In the genomic region with DNA sequence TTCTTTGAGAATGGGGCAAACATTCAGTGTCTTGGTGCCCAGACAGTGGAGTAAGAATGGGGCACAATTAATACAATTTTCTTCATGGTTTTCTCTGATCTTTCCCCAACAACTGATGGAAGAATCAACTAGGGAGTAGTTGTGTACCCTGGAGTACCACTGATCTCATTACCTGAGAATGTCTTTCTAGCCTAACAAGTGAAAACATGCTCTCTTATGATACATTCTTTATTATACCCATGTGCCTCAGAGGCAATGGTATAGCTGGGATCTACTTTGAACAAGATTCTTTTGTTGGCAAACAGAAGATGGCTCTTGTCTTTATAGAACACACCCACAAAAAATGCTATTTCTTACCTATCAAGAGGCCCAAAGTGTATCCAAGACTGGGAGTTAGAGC, we compare ENCODE assay signal across 28 cellular contexts.
"Had no signal": no experiment of that assay in that cellular context is flagged by ENCODE, and none has a peak within 500 bp of the region (broad histone marks: within the 10 kb centered on the region; RNA-seq: fewer than 3 reads in every experiment).

No MANE protein-coding gene starts in this region.

- H3K27ac Mint-ChIP-seq: activated CD4-positive, alpha-beta memory T cell treated with anti-CD3 and anti-CD28 coated beads for 36 hours; activated CD4-positive, alpha-beta T cell treated with anti-CD3 and anti-CD28 coated beads for 36 hours; activated CD4-positive, alpha-beta T cell treated with anti-CD3 and anti-CD28 coated beads, Interleukin-2, amount 10 ng/mL, durations not matched to agents 24 days and 14 days; activated CD8-positive, alpha-beta memory T cell treated with anti-CD3 and anti-CD28 coated beads, Interleukin-2, amount 10 ng/mL, durations not matched to agents 7 days and 5 days; activated CD8-positive, alpha-beta T cell treated with anti-CD3 and anti-CD28 coated beads, Interleukin-2, amount 10 ng/mL, durations not matched to agents 7 days and 5 days; activated naive CD4-positive, alpha-beta T cell treated with anti-CD3 and anti-CD28 coated beads for 36 hours; activated naive CD4-positive, alpha-beta T cell treated with anti-CD3 and anti-CD28 coated beads, Interleukin-2, amount 50 U/mL, for 24 hours; activated naive CD8-positive, alpha-beta T cell treated with anti-CD3 and anti-CD28 coated beads for 36 hours; activated T-helper 1 cell treated with anti-CD3 and anti-CD28 coated beads, Interleukin-12 subunit alpha, Interleukin-12 subunit beta, Interleukin-2, Interleukin-4 antibody, amounts not matched to agents 30 ng/mL and 10 ng/mL and 1 ng/mL, durations not matched to agents 14 hours and 24 hours and 36 hours; activated T-helper 2 cell treated with anti-CD3 and anti-CD28 coated beads, Interferon-gamma antibody, Interleukin-2, Interleukin-4, amounts not matched to agents 10 μg/mL and 5 μg/mL and 100 μg/mL, durations not matched to agents 14 hours and 24 hours and 36 hours; brain; effector memory CD8-positive, alpha-beta T cell had no signal

- ATAC-seq: activated CD4-positive, alpha-beta T cell treated with anti-CD3 and anti-CD28 coated beads for 36 hours; activated CD8-positive, alpha-beta memory T cell treated with anti-CD3 and anti-CD28 coated beads, Interleukin-2, amount 10 ng/mL, durations not matched to agents 7 days and 5 days; activated CD8-positive, alpha-beta T cell treated with anti-CD3 and anti-CD28 coated beads, Interleukin-2, amount 10 ng/mL, durations not matched to agents 7 days and 5 days; effector memory CD8-positive, alpha-beta T cell; gastroesophageal sphincter; heart right ventricle had no signal

- H3K9me3 Mint-ChIP-seq: activated CD4-positive, alpha-beta memory T cell treated with anti-CD3 and anti-CD28 coated beads for 36 hours; activated naive CD4-positive, alpha-beta T cell treated with anti-CD3 and anti-CD28 coated beads for 36 hours; activated naive CD4-positive, alpha-beta T cell treated with anti-CD3 and anti-CD28 coated beads, Interleukin-2, amount 50 U/mL, for 24 hours; activated T-helper 2 cell treated with anti-CD3 and anti-CD28 coated beads, Interferon-gamma antibody, Interleukin-2, Interleukin-4, amounts not matched to agents 10 μg/mL and 5 μg/mL and 100 μg/mL, durations not matched to agents 14 hours and 24 hours and 36 hours; brain; effector memory CD8-positive, alpha-beta T cell had no signal

- H3K27me3 ChIP-seq: ascending aorta, esophagus muscularis mucosa, gastroesophageal sphincter, heart right ventricle had no signal

- H3K4me1 Mint-ChIP-seq: activated CD4-positive, alpha-beta T cell treated with anti-CD3 and anti-CD28 coated beads for 36 hours; activated CD4-positive, alpha-beta T cell treated with anti-CD3 and anti-CD28 coated beads, Interleukin-2, amount 10 ng/mL, durations not matched to agents 24 days and 14 days; activated CD8-positive, alpha-beta memory T cell treated with anti-CD3 and anti-CD28 coated beads, Interleukin-2, amount 10 ng/mL, durations not matched to agents 7 days and 5 days; activated naive CD4-positive, alpha-beta T cell treated with anti-CD3 and anti-CD28 coated beads, Interleukin-2, amount 50 U/mL, for 24 hours had no signal

- H3K4me3 ChIP-seq: ascending aorta, esophagus muscularis mucosa, gastroesophageal sphincter, heart right ventricle had no signal

- H3K4me1 ChIP-seq: ascending aorta, esophagus muscularis mucosa, gastroesophageal sphincter, heart right ventricle had no signal

- DNase-seq: activated CD4-positive, alpha-beta memory T cell treated with anti-CD3 and anti-CD28 coated beads for 36 hours; activated CD4-positive, alpha-beta T cell treated with anti-CD3 and anti-CD28 coated beads for 36 hours; activated CD4-positive, alpha-beta T cell treated with anti-CD3 and anti-CD28 coated beads, Interleukin-2, amount 10 ng/mL, durations not matched to agents 24 days and 14 days; activated CD4-positive, CD25-positive, alpha-beta regulatory T cell; activated CD4-positive, CD25-positive, alpha-beta regulatory T cell treated with anti-CD3 and anti-CD28 coated beads, Interleukin-2, amount 50 U/mL, for 72 hours; activated CD8-positive, alpha-beta memory T cell treated with anti-CD3 and anti-CD28 coated beads, Interleukin-2, amount 10 ng/mL, durations not matched to agents 7 days and 5 days; activated CD8-positive, alpha-beta memory T cell treated with anti-CD3 and anti-CD28 coated beads, Interleukin-2, amount 50 U/mL, for 4 hours; activated CD8-positive, alpha-beta T cell treated with anti-CD3 and anti-CD28 coated beads, Interleukin-2, amount 10 ng/mL, durations not matched to agents 7 days and 5 days; activated effector memory CD4-positive, alpha-beta T cell treated with anti-CD3 and anti-CD28 coated beads, Interleukin-2, amount 50 U/mL, for 16 hours; activated naive CD4-positive, alpha-beta T cell treated with anti-CD3 and anti-CD28 coated beads for 36 hours; activated naive CD8-positive, alpha-beta T cell treated with anti-CD3 and anti-CD28 coated beads for 36 hours; activated T-cell treated with anti-CD3 and anti-CD28 coated beads, Interleukin-2, amount 50 U/mL, for 1 hour; activated T-cell treated with anti-CD3 and anti-CD28 coated beads, Interleukin-2, amount 50 U/mL, for 48 hours; caudate nucleus; cortex of kidney; dermis blood vessel endothelial cell; effector CD4-positive, alpha-beta T cell; effector memory CD8-positive, alpha-beta T cell; heart right ventricle; T-helper 2 cell had no signal

- H3K36me3 ChIP-seq: ascending aorta, esophagus muscularis mucosa, gastroesophageal sphincter, heart right ventricle had no signal

- H3K9me3 ChIP-seq: ascending aorta, esophagus muscularis mucosa, gastroesophageal sphincter had no signal

- H3K4me3 Mint-ChIP-seq: activated CD4-positive, alpha-beta memory T cell treated with anti-CD3 and anti-CD28 coated beads for 36 hours; activated CD4-positive, alpha-beta T cell treated with anti-CD3 and anti-CD28 coated beads for 36 hours; activated CD4-positive, alpha-beta T cell treated with anti-CD3 and anti-CD28 coated beads, Interleukin-2, amount 10 ng/mL, durations not matched to agents 24 days and 14 days; activated CD8-positive, alpha-beta memory T cell treated with anti-CD3 and anti-CD28 coated beads, Interleukin-2, amount 10 ng/mL, durations not matched to agents 7 days and 5 days; activated CD8-positive, alpha-beta T cell treated with anti-CD3 and anti-CD28 coated beads, Interleukin-2, amount 10 ng/mL, durations not matched to agents 7 days and 5 days; activated naive CD4-positive, alpha-beta T cell treated with anti-CD3 and anti-CD28 coated beads for 36 hours; activated naive CD4-positive, alpha-beta T cell treated with anti-CD3 and anti-CD28 coated beads, Interleukin-2, amount 50 U/mL, for 24 hours; activated naive CD8-positive, alpha-beta T cell treated with anti-CD3 and anti-CD28 coated beads for 36 hours; activated T-helper 1 cell treated with anti-CD3 and anti-CD28 coated beads, Interleukin-12 subunit alpha, Interleukin-12 subunit beta, Interleukin-2, Interleukin-4 antibody, amounts not matched to agents 30 ng/mL and 10 ng/mL and 1 ng/mL, durations not matched to agents 14 hours and 24 hours and 36 hours; brain; effector memory CD8-positive, alpha-beta T cell had no signal

- H3K36me3 Mint-ChIP-seq: activated CD4-positive, alpha-beta memory T cell treated with anti-CD3 and anti-CD28 coated beads for 36 hours; activated naive CD4-positive, alpha-beta T cell treated with anti-CD3 and anti-CD28 coated beads, Interleukin-2, amount 50 U/mL, for 24 hours; activated naive CD8-positive, alpha-beta T cell treated with anti-CD3 and anti-CD28 coated beads for 36 hours; brain had no signal

- H3K27me3 Mint-ChIP-seq: activated CD4-positive, alpha-beta memory T cell treated with anti-CD3 and anti-CD28 coated beads for 36 hours; activated CD4-positive, alpha-beta T cell treated with anti-CD3 and anti-CD28 coated beads, Interleukin-2, amount 10 ng/mL, durations not matched to agents 24 days and 14 days; activated CD8-positive, alpha-beta memory T cell treated with anti-CD3 and anti-CD28 coated beads, Interleukin-2, amount 10 ng/mL, durations not matched to agents 7 days and 5 days; activated naive CD4-positive, alpha-beta T cell treated with anti-CD3 and anti-CD28 coated beads, Interleukin-2, amount 50 U/mL, for 24 hours; activated naive CD8-positive, alpha-beta T cell treated with anti-CD3 and anti-CD28 coated beads for 36 hours; effector memory CD8-positive, alpha-beta T cell had no signal

- H3K27ac ChIP-seq: ascending aorta, esophagus muscularis mucosa, gastroesophageal sphincter, heart right ventricle had no signal

- FAIRE-seq: colon had no signal
